Comparison of ENCODE assay signal across 8 cellular contexts in the genomic region with DNA sequence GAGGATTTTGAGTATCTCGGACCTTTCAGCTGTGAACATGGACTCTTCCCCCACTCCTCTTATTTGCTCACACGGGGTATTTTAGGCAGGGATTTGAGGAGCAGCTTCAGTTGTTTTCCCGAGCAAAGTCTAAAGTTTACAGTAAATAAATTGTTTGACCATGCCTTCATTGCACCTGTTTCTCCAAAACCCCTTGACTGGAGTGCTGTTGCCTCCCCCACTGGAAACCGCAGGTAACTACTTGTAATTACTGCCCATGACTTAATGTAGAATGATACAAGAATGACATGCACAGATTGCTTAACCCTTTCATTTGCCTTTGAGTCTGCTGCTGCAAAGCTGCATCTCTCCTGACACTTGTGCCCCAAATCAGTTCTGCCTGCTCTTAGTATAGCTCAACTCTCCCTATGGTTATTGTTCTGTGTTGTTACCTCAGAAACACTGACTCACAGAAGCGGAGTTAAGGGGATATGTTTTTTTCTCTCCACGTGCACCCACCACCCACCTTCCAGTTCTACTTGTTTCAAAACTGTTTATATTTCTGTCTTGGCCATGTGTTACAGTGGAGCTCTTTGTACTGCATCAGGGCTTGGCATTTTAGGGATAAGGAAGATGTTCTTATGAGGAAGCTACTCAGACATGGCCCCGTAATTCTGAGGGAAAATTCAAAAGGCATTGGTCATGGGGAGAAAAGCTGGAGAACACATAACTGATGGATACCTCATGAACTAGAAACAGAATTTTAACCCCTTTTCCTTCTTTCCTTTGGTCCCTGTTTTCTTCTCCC. TPM values are rescaled to one million over a fixed set of nuclear protein-coding genes. Genes with fewer than 3 reads are reported as not detected.
DNase-seq lines count a peak whose midpoint lies in the region; ATAC-seq and TF ChIP-seq lines count a peak whose summit lies in the region.

No MANE protein-coding gene starts in this region.

- TF ChIP-seq CTCF in 22Rv1 (IDR thresholded peaks at IDR 0.05) (no peak), GM12873 (IDR thresholded peaks at IDR 0.05; ENCODE audit: insufficient read depth, low read depth, low read length, missing control alignments) (peak; percentile 58)

- no peaks in the 10 kb centered on the region for H3K9me3 Mint-ChIP-seq in activated T-helper 17 cell treated with anti-CD3 and anti-CD28 coated beads, Interleukin-2, amount 50 U/mL, for 72 hours

- H3K36me3 Mint-ChIP-seq in activated T-helper 17 cell treated with anti-CD3 and anti-CD28 coated beads, Interleukin-2, amount 50 U/mL, for 72 hours (ENCODE audit: low read depth): no peaks in the 10 kb centered on the region

- peak; percentile 43 to 56 for DNase-seq in lung microvascular endothelial cell (ENCODE audit: low read depth in 2 of 2)
- DNase-seq in NCI-H1092 treated with DMSO at 0.1 percent for 48 hours (lab: John Stamatoyannopoulos, UW): no peak
- DNase-seq in NCI-H1694 treated with DMSO at 0.1 percent for 48 hours (lab: John Stamatoyannopoulos, UW): no peak
- DNase-seq in HUDEP-2 (lab: John Stamatoyannopoulos, UW; ENCODE audit: unreplicated experiment in 76 of 76): no peak

- H3K4me3 Mint-ChIP-seq in activated T-helper 17 cell treated with anti-CD3 and anti-CD28 coated beads, Interleukin-2, amount 50 U/mL, for 72 hours: peak overlapping the region; percentile 88

- peaks cover 38% of the 10 kb centered on the region for H3K4me1 Mint-ChIP-seq in activated T-helper 17 cell treated with anti-CD3 and anti-CD28 coated beads, Interleukin-2, amount 50 U/mL, for 72 hours

- no peak for ATAC-seq in activated T-helper 17 cell treated with anti-CD3 and anti-CD28 coated beads, Interleukin-2, amount 50 U/mL, for 72 hours (replicated peaks)
- no peak for ATAC-seq in GM19467 (IDR thresholded peaks at IDR 0.05; ENCODE audit: unreplicated experiment)

- peaks cover 6% of the 10 kb centered on the region for H3K27me3 Mint-ChIP-seq in activated T-helper 17 cell treated with anti-CD3 and anti-CD28 coated beads, Interleukin-2, amount 50 U/mL, for 72 hours

- H3K27ac ChIP-seq in 22Rv1: peak overlapping the region; percentile 20; the same call in 1 of the 2 replicates

- H3K27ac Mint-ChIP-seq in activated T-helper 17 cell treated with anti-CD3 and anti-CD28 coated beads, Interleukin-2, amount 50 U/mL, for 72 hours: no peak overlapping the region

RNA-seq across cellular contexts. Expression of gene ADRB2, which starts 2.2 kb away (rescaled TPM):
- 1 to 10 TPM in 1 of 2 donors, under 1 TPM in 1; 0.74 to 1.1 TPM for total RNA-seq in activated T-helper 17 cell treated with anti-CD3 and anti-CD28 coated beads, Interleukin-2, amount 50 U/mL, for 72 hours
- 5.7 and 9.5 TPM in 2 replicates for total RNA-seq in lung microvascular endothelial cell

Comparison
In these comparisons a context has a peak if more than half of its experiments do, and no peak if none do; other contexts are left out.
1. DNase-seq: peak in lung microvascular endothelial cell (2 of 2); none in NCI-H1092 treated with DMSO at 0.1 percent for 48 hours (single experiment), NCI-H1694 treated with DMSO at 0.1 percent for 48 hours (single experiment) and HUDEP-2 (0 of 76).